Comparison of ENCODE assay signal across 20 cellular contexts in genomic region chr12:47041327-47041726, GRCh38. TPM values are rescaled to one million over a fixed set of nuclear protein-coding genes. Genes with fewer than 3 reads are reported as not detected.
A peak's percentile ranks its signal among the peaks of the same experiment; 100 is the strongest.
DNase-seq lines count a peak whose midpoint lies in the region; ATAC-seq, FAIRE-seq and TF ChIP-seq lines count a peak whose summit lies in the region.
"Had no signal": no experiment of that assay in that cellular context is flagged by ENCODE, and none has a peak within 500 bp of the region (broad histone marks: within the 10 kb centered on the region; RNA-seq: fewer than 3 reads in every experiment).

No MANE protein-coding gene starts in this region.

- TF ChIP-seq EP300 in A549 (IDR thresholded peaks at IDR 0.05), result no peak

- peaks cover 19% of the 10 kb centered on the region for H3K27me3 Mint-ChIP-seq in central memory CD8-positive, alpha-beta T cell
- peaks cover 9 to 26% of the 10 kb centered on the region in 2 donors for H3K27me3 Mint-ChIP-seq in effector memory CD8-positive, alpha-beta T cell

- H3K4me1 ChIP-seq in A549, result peaks cover 30% of the 10 kb centered on the region
- H3K4me1 ChIP-seq in small intestine (ENCODE audit: control insufficient read depth in 2 of 2, insufficient read depth in 1 of 2, low read depth in 1 of 2, low read length in 1 of 2), result no peaks in the 10 kb centered on the region
- H3K4me1 ChIP-seq: HAP-1 had no signal

- FAIRE-seq in A549 (lab: Jason Lieb, UNC), result peak; percentile 23
- FAIRE-seq in small intestine (lab: Jason Lieb, UNC), result no peak
- FAIRE-seq: GM12892, H54 had no signal

- POLR2A ChIA-PET in A549 (lab: Yijun Ruan, JAX), result interaction anchor here (0.6 kb wide), 1 partner anchor 151 kb away, joined by 5 read pairs; no protein-coding TSS in a partner anchor
- POLR2A ChIA-PET in GM10248 (lab: Yijun Ruan, JAX), result no interaction called here

- TF ChIP-seq POLR2A in A549 (IDR thresholded peaks at IDR 0.05; ENCODE audit: low read length), result no peak

- ATAC-seq in A549, result no peak
- no peak for ATAC-seq in central memory CD8-positive, alpha-beta T cell (replicated peaks; ENCODE audit: extremely low read depth, poor library complexity, severe bottlenecking)
- no peak for ATAC-seq in effector memory CD8-positive, alpha-beta T cell (replicated peaks)

- H3K27ac Mint-ChIP-seq in central memory CD8-positive, alpha-beta T cell (ENCODE audit: low read depth), result peak overlapping the region; percentile 33
- H3K27ac Mint-ChIP-seq in effector memory CD8-positive, alpha-beta T cell, result no peak overlapping the region
- H3K27ac Mint-ChIP-seq: CD4-positive, alpha-beta memory T cell; HFFc6 had no signal

- H3K4me3 Mint-ChIP-seq in central memory CD8-positive, alpha-beta T cell, result no peak overlapping the region
- no peak overlapping the region for H3K4me3 Mint-ChIP-seq in effector memory CD8-positive, alpha-beta T cell
- H3K4me3 Mint-ChIP-seq: CD4-positive, alpha-beta memory T cell; HFFc6 had no signal

- H3K27me3 ChIP-seq in small intestine (ENCODE audit: control insufficient read depth in 2 of 2, insufficient read depth in 2 of 2, low read length in 2 of 2), result no peaks in the 10 kb centered on the region

- DNase-seq in A549 (ENCODE audit: low read depth in 1 of 2, low spot score in 1 of 2) (no peak), LoVo (ENCODE audit: low spot score) (peak; percentile 56), small intestine (peak; percentile 59), GM10248 (ENCODE audit: extremely low spot score) (no peak), NCI-H1092 treated with DMSO at 0.1 percent for 48 hours (lab: John Stamatoyannopoulos, UW) (no peak)
- no peak for DNase-seq in central memory CD8-positive, alpha-beta T cell (ENCODE audit: low spot score in 2 of 2)
- no peak for DNase-seq in effector memory CD8-positive, alpha-beta T cell
- DNase-seq: 8988T; C1 segment of cervical spinal cord; Calu3; CD4-positive, alpha-beta memory T cell; COR-L47; DMS53; DMS79 treated with DMSO at 0.1 percent for 48 hours; GF-D8; GOT3; HFFc6 had no signal

- no peak overlapping the region for H3K4me2 ChIP-seq in A549

- TF ChIP-seq RAD21 in A549 (conservative IDR thresholded peaks at IDR 0.05 in 1 of 2, IDR thresholded peaks at IDR 0.05 in 1 of 2), result no peak

- H3K4me3 ChIP-seq in A549 (no peak overlapping the region), small intestine (ENCODE audit: low read depth in 1 of 2, low read length in 2 of 2) (no peak overlapping the region)
- H3K4me3 ChIP-seq: HAP-1 had no signal

- H3K36me3 Mint-ChIP-seq in central memory CD8-positive, alpha-beta T cell (ENCODE audit: insufficient read depth), result peaks cover 3% of the 10 kb centered on the region
- no peaks in the 10 kb centered on the region for H3K36me3 Mint-ChIP-seq in effector memory CD8-positive, alpha-beta T cell (ENCODE audit: insufficient read depth)
- H3K36me3 Mint-ChIP-seq: CD4-positive, alpha-beta memory T cell had no signal

- H3K9me3 ChIP-seq in A549 (peaks cover 3% of the 10 kb centered on the region; the same call in 1 of the 3 replicates), small intestine (ENCODE audit: control insufficient read depth, low read depth) (no peaks in the 10 kb centered on the region)
- H3K9me3 ChIP-seq: HAP-1 had no signal

- no peaks in the 10 kb centered on the region for H3K36me3 ChIP-seq in small intestine (ENCODE audit: control insufficient read depth in 2 of 2, insufficient read depth in 2 of 2, low read length in 2 of 2)
- H3K36me3 ChIP-seq: HAP-1 had no signal

- 83% methylated on average over 4 of the region's 4 CpGs for WGBS in A549 (ENCODE audit: missing lambda C conversion rate)
- 20 to 81% (median 60%) methylated on average over 4 of the region's 4 CpGs for WGBS in small intestine, 3 donors

- CTCF ChIA-PET in A549 (lab: Yijun Ruan, JAX), result interaction anchor here (0.8 kb wide), 1 partner anchor 9 kb away, joined by 3 read pairs; no protein-coding TSS in a partner anchor
- CTCF ChIA-PET in GM10248 (lab: Yijun Ruan, JAX), result interaction anchor here (1.3 kb wide), 1 partner anchor 8 kb away, joined by 4 read pairs; no protein-coding TSS in a partner anchor

- H3K27ac ChIP-seq in A549 (peak overlapping the region in 1 of 2 experiments; percentile 25; a peak in 1 of 6 replicates), small intestine (ENCODE audit: low read depth in 1 of 2, low read length in 1 of 2) (no peak overlapping the region)

- H3K9me3 Mint-ChIP-seq in central memory CD8-positive, alpha-beta T cell, result no peaks in the 10 kb centered on the region
- no peaks in the 10 kb centered on the region for H3K9me3 Mint-ChIP-seq in effector memory CD8-positive, alpha-beta T cell
- H3K9me3 Mint-ChIP-seq: HFFc6 had no signal

- TF ChIP-seq CTCF in A549 (IDR thresholded peaks at IDR 0.05) (no peak), GM10248 (IDR thresholded peaks at IDR 0.05; ENCODE audit: control extremely low read depth, extremely low read depth, low read depth, missing control alignments) (no peak)

- H3K4me1 Mint-ChIP-seq in central memory CD8-positive, alpha-beta T cell, result no peaks in the 10 kb centered on the region
- H3K4me1 Mint-ChIP-seq in effector memory CD8-positive, alpha-beta T cell (ENCODE audit: low read depth in 2 of 2), result no peaks in the 10 kb centered on the region
- H3K4me1 Mint-ChIP-seq: CD4-positive, alpha-beta memory T cell had no signal

TF ChIP-seq in A549, 52 proteins besides CTCF, POLR2A, EP300 and RAD21:
- TF ChIP-seq TFCP2L1 (CRISPR knock-in tag; IDR thresholded peaks at IDR 0.05) (no peak), FOSL2 (IDR thresholded peaks at IDR 0.05) (no peak), FOSL2 (CRISPR knock-in tag; IDR thresholded peaks at IDR 0.05) (peak; percentile 35)
TF ChIP-seq in A549: peak in this region for 1.

RNA-seq across cellular contexts. Expression of gene PCED1B, which starts 38.1 kb away (rescaled TPM):
- 74.6 and 92.2 TPM in 2 replicates for polyA plus RNA-seq in A549 (2011; rRNA removed)
- 104 and 133 TPM in 2 replicates for polyA plus RNA-seq in A549 (2012; cell fraction: cytosol; rRNA removed)
- 247 TPM in 2 replicates for polyA plus RNA-seq in A549 (2012; cell fraction: nucleus; rRNA removed)
- polyA plus RNA-seq in A549 (2017; fragmentation: RNase III; extraction: RNeasy Plus Mini Kit Qiagen cat#74134 plus additional on column Dnase treatment), result 92.7 to 122 TPM (median 108 TPM) in 3 replicates
- 75.0 and 84.8 TPM in 2 replicates for polyA minus RNA-seq in A549 (2011; rRNA and poly(A)+ RNA removed)
- 1 to 10 TPM in 2 of 3 donors, not detected in 1; 1.4 to 1.6 TPM for polyA plus RNA-seq in small intestine

RNA-seq across cellular contexts. Expression of gene AMIGO2, which starts 38.4 kb away (rescaled TPM):
- polyA plus RNA-seq in A549 (2011; rRNA removed) (636 and 690 TPM in 2 replicates), A549 (2017; fragmentation: RNase III; extraction: RNeasy Plus Mini Kit Qiagen cat#74134 plus additional on column Dnase treatment) (196 to 288 TPM (median 273 TPM) in 3 replicates), small intestine (1 to 10 TPM in 1 of 3 donors, under 1 TPM in 2; 0.22 to 7.8 (median 0.54) TPM)
- 131 and 181 TPM in 2 replicates for polyA plus RNA-seq in A549 (2012; cell fraction: cytosol; rRNA removed)
- polyA plus RNA-seq in A549 (2012; cell fraction: nucleus; rRNA removed), result 104 and 164 TPM in 2 replicates
- polyA minus RNA-seq in A549 (2011; rRNA and poly(A)+ RNA removed), result 293 and 311 TPM in 2 replicates

Comparison
In these comparisons a context has a peak if more than half of its experiments do, and no peak if none do; other contexts are left out.
1. DNase-seq: peak in LoVo (single experiment) and small intestine (single experiment); none in A549 (0 of 2), central memory CD8-positive, alpha-beta T cell (0 of 2), GM10248 (single experiment), effector memory CD8-positive, alpha-beta T cell (0 of 3) and NCI-H1092 treated with DMSO at 0.1 percent for 48 hours (single experiment).
2. RNA of gene PCED1B, which starts 38.1 kb away (polyA plus RNA-seq): 74.6 to 247 TPM in A549; 1.4 to 1.6 TPM in small intestine; every median in the first group is over 10 times any median in the second.
3. RNA of gene AMIGO2, which starts 38.4 kb away (polyA plus RNA-seq): 104 to 690 TPM in A549; 0.22 to 7.8 TPM in small intestine; every median in the first group is over 10 times any median in the second.